8 cellular contexts compared by ENCODE assay signal in genomic region chr9:2181794-2182193, GRCh38.
DNase-seq lines count a peak whose midpoint lies in the region; ATAC-seq and TF ChIP-seq lines count a peak whose summit lies in the region.

No MANE protein-coding gene starts in this region.

- no peak for TF ChIP-seq POLR2A in tibial nerve (IDR thresholded peaks at IDR 0.05)

- no peaks in the 10 kb centered on the region for H3K9me2 ChIP-seq in SK-N-SH

- no peak overlapping the region for H3K27ac Mint-ChIP-seq in type B pancreatic cell
- H3K27ac Mint-ChIP-seq in T-helper 2 cell treated with Interferon-gamma antibody and Interleukin-4, amounts not matched to agents 5 μg/mL and 100 μg/mL, for 36 hours = no peak overlapping the region

- H3F3A ChIP-seq in SK-N-SH (replicated peaks; ENCODE audit: insufficient read depth) = no peaks in the 10 kb centered on the region

- no peaks in the 10 kb centered on the region for H4K20me1 ChIP-seq in SK-N-SH (ENCODE audit: insufficient read depth)

- H3K79me2 ChIP-seq in SK-N-SH (ENCODE audit: insufficient read depth) = no peaks in the 10 kb centered on the region

- POLR2A ChIA-PET in SK-N-SH (lab: Yijun Ruan, JAX) = no interaction called here

- H3K9ac ChIP-seq in SK-N-SH = no peak overlapping the region

- TF ChIP-seq EP300 in SK-N-SH (IDR thresholded peaks at IDR 0.05; ENCODE audit: borderline replicate concordance in 1 of 2, low read depth in 1 of 2, low read length in 1 of 2) (no peak), tibial nerve (IDR thresholded peaks at IDR 0.05) (no peak)

- peaks cover 0 to 5% of the 10 kb centered on the region in 2 experiments for H3K36me3 ChIP-seq in SK-N-SH (replicated peaks in 1 of 2; ENCODE audit: control insufficient read depth in 1 of 2, insufficient read depth in 2 of 2, low read length in 1 of 2)
- peaks cover 0 to 53% (median 0%) of the 10 kb centered on the region in 3 donors for H3K36me3 ChIP-seq in tibial nerve

- H3K9me3 ChIP-seq in SK-N-SH (no peaks in the 10 kb centered on the region), tibial nerve (no peaks in the 10 kb centered on the region)

- H3K4me1 Mint-ChIP-seq in type B pancreatic cell (ENCODE audit: unreplicated experiment) = peaks cover 24% of the 10 kb centered on the region
- H3K4me1 Mint-ChIP-seq in T-helper 2 cell treated with Interferon-gamma antibody and Interleukin-4, amounts not matched to agents 5 μg/mL and 100 μg/mL, for 36 hours (ENCODE audit: low read depth) = no peaks in the 10 kb centered on the region

- TF ChIP-seq RAD21 in SK-N-SH (IDR thresholded peaks at IDR 0.05; ENCODE audit: low read length) = peak; percentile 60

- H3K27me3 ChIP-seq in SK-N-SH (ENCODE audit: insufficient read depth) = no peaks in the 10 kb centered on the region
- H3K27me3 ChIP-seq in tibial nerve = no peaks in the 10 kb centered on the region

- peak; percentile 31 for DNase-seq in stimulated activated CD4-positive, alpha-beta T cell treated with anti-CD3 and anti-CD28 coated beads, Interleukin-15, amount 100 ng/mL, for 24 hours
- no peak for DNase-seq in stimulated activated CD4-positive, alpha-beta T cell treated with anti-CD3 and anti-CD28 coated beads, Interleukin-1b, Interleukin-23, amount 100 ng/mL, for 48 hours
- DNase-seq in SK-N-SH (peak; percentile 47), left ventricle myocardium superior (peak; percentile 43), type B pancreatic cell (ENCODE audit: extremely low spot score, unreplicated experiment) (no peak), tibial nerve (ENCODE audit: low spot score in 2 of 2) (no peak), activated gamma-delta T cell treated with Interleukin-2 at 50 U/mL for 16 hours (no peak)
- DNase-seq in T-helper 2 cell treated with Interferon-gamma antibody and Interleukin-4, amounts not matched to agents 5 μg/mL and 100 μg/mL, for 36 hours (ENCODE audit: low spot score) = no peak

- CTCF ChIA-PET in SK-N-SH (lab: Yijun Ruan, JAX) = interaction anchor here (0.7 to 2.8 kb wide), 11 partner anchors 8 to 124 kb away, joined by 3 to 14 read pairs (median 4); no protein-coding TSS in a partner anchor

- H3K36me3 Mint-ChIP-seq in type B pancreatic cell = peaks cover 27% of the 10 kb centered on the region
- H3K36me3 Mint-ChIP-seq in T-helper 2 cell treated with Interferon-gamma antibody and Interleukin-4, amounts not matched to agents 5 μg/mL and 100 μg/mL, for 36 hours (ENCODE audit: low read depth) = peaks cover 22% of the 10 kb centered on the region

- no peak overlapping the region for H3K4me3 Mint-ChIP-seq in type B pancreatic cell
- no peak overlapping the region for H3K4me3 Mint-ChIP-seq in T-helper 2 cell treated with Interferon-gamma antibody and Interleukin-4, amounts not matched to agents 5 μg/mL and 100 μg/mL, for 36 hours

- TF ChIP-seq CTCF in SK-N-SH (IDR thresholded peaks at IDR 0.05) (peak; percentile 61), type B pancreatic cell (conservative IDR thresholded peaks at IDR 0.05) (peak; percentile 67), tibial nerve (IDR thresholded peaks at IDR 0.05) (peak in 2 of 5 experiments; percentile 16 to 31)

- no peaks in the 10 kb centered on the region for H3K9me3 Mint-ChIP-seq in type B pancreatic cell
- no peaks in the 10 kb centered on the region for H3K9me3 Mint-ChIP-seq in T-helper 2 cell treated with Interferon-gamma antibody and Interleukin-4, amounts not matched to agents 5 μg/mL and 100 μg/mL, for 36 hours

- H2AFZ ChIP-seq in SK-N-SH (ENCODE audit: low read depth) = no peak overlapping the region

- H3K4me1 ChIP-seq in SK-N-SH (ENCODE audit: control insufficient read depth in 1 of 2, insufficient read depth in 2 of 2, low read depth in 1 of 2, low read length in 1 of 2) (no peaks in the 10 kb centered on the region; a peak in 2 of 4 replicates), tibial nerve (peaks cover 0 to 4% (median 0%) of the 10 kb centered on the region in 4 donors)

- H3K27me3 Mint-ChIP-seq in type B pancreatic cell = no peaks in the 10 kb centered on the region
- no peaks in the 10 kb centered on the region for H3K27me3 Mint-ChIP-seq in T-helper 2 cell treated with Interferon-gamma antibody and Interleukin-4, amounts not matched to agents 5 μg/mL and 100 μg/mL, for 36 hours (ENCODE audit: low read depth)

- 86% methylated on average over 6 of the region's 7 CpGs for WGBS in SK-N-SH (ENCODE audit: low lambda C conversion rate)
- WGBS in tibial nerve, 2 donors = 80% methylated on average over 7 of the region's 7 CpGs

- no peak overlapping the region for H3K4me2 ChIP-seq in SK-N-SH

- ATAC-seq in left ventricle myocardium superior = peak; percentile 45

- H3K27ac ChIP-seq in SK-N-SH (ENCODE audit: low read depth in 2 of 2, low read length in 1 of 2) (no peak overlapping the region), tibial nerve (no peak overlapping the region)

- H3K4me3 ChIP-seq in SK-N-SH (ENCODE audit: low read depth in 2 of 2, low read length in 1 of 2) (no peak overlapping the region; a peak in 1 of 4 replicates), tibial nerve (no peak overlapping the region)

- intact Hi-C loops in left ventricle myocardium superior (cut with micrococcal nuclease) = no loop called here

TF ChIP-seq in SK-N-SH, 30 proteins besides CTCF, POLR2A, EP300 and RAD21:
- TF ChIP-seq SMC3 (IDR thresholded peaks at IDR 0.05; ENCODE audit: low read depth, low read length) (peak; percentile 65), ELF1 (IDR thresholded peaks at IDR 0.05) (no peak), NFIC (IDR thresholded peaks at IDR 0.05; ENCODE audit: borderline replicate concordance) (no peak)

Comparison
In these comparisons a context has a peak if more than half of its experiments do, and no peak if none do; other contexts are left out.
1. DNase-seq: peak in stimulated activated CD4-positive, alpha-beta T cell treated with anti-CD3 and anti-CD28 coated beads, Interleukin-15, amount 100 ng/mL, for 24 hours (single experiment), SK-N-SH (single experiment) and left ventricle myocardium superior (single experiment); none in stimulated activated CD4-positive, alpha-beta T cell treated with anti-CD3 and anti-CD28 coated beads, Interleukin-1b, Interleukin-23, amount 100 ng/mL, for 48 hours (single experiment), type B pancreatic cell (single experiment), tibial nerve (0 of 2), activated gamma-delta T cell treated with Interleukin-2 at 50 U/mL for 16 hours (single experiment) and T-helper 2 cell treated with Interferon-gamma antibody and Interleukin-4, amounts not matched to agents 5 μg/mL and 100 μg/mL, for 36 hours (single experiment).